Comparison of ENCODE assay signal across 29 cellular contexts in the genomic region with DNA sequence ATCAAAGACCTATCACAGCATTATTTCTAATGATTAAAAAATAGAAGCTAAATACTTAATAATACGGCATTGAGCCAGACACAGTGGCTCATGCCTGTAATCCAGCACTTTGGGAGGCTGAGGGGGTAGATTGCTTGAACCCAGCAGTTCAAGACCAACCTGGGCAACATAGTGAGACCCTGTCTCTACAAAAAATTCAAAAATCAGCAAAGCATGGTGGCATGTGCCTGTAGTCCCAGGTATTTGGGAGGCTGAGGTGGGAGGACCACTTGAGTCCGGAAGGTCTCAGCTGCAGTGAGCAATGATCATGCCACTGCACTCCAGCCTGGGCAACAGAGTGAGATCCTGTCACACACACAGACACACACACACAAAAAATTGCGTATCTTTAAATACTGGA.
"Had no signal": no experiment of that assay in that cellular context is flagged by ENCODE, and none has a peak within 500 bp of the region (broad histone marks: within the 10 kb centered on the region; RNA-seq: fewer than 3 reads in every experiment).

No MANE protein-coding gene starts in this region.

- H3K9me3 ChIP-seq: stomach, suprapubic skin, testis, thoracic aorta, thyroid gland, tibial artery, tibial nerve, transverse colon, upper lobe of left lung, upper lobe of right lung, uterus, vagina had no signal

- FAIRE-seq: urothelium cell line had no signal

- ATAC-seq: stimulated activated effector memory CD8-positive, alpha-beta T cell treated with anti-CD3 and anti-CD28 coated beads, Interleukin-12 subunit alpha, Interleukin-12 subunit beta, amount 100 ng/mL, for 72 hours; stimulated activated memory B cell treated with anti-CD40 and anti-IgM and Interleukin-4, amounts not matched to agents 10 μg/mL and 1 μg/mL and 100 μg/mL, for 72 hours; stimulated activated naive B cell treated with anti-CD40 and anti-IgM and Interleukin-4, amounts not matched to agents 10 μg/mL and 1 μg/mL and 100 μg/mL, for 72 hours; stimulated activated naive CD8-positive, alpha-beta T cell treated with anti-CD3 and anti-CD28 coated beads, Interleukin-15, amount 100 ng/mL, for 72 hours; stimulated activated naive CD8-positive, alpha-beta T cell treated with anti-CD3 and anti-CD28 coated beads, Interleukin-15, Interleukin-2, amounts not matched to agents 100 U/mL and 50 U/mL, for 24 hours; upper lobe of right lung had no signal

- H3K27me3 ChIP-seq: stomach, suprapubic skin, testis, thyroid gland, tibial artery, tibial nerve, transverse colon, upper lobe of left lung, upper lobe of right lung, uterus, vagina had no signal

- H3K27me3 Mint-ChIP-seq: stimulated activated memory B cell treated with anti-CD40 and anti-IgM and Interleukin-4, amounts not matched to agents 10 μg/mL and 1 μg/mL and 100 μg/mL, for 72 hours; stimulated activated naive B cell treated with anti-CD40 and anti-IgM and Interleukin-4, amounts not matched to agents 10 μg/mL and 1 μg/mL and 100 μg/mL, for 72 hours; stimulated activated naive CD8-positive, alpha-beta T cell treated with anti-CD3 and anti-CD28 coated beads, Interleukin-15, amount 100 ng/mL, for 72 hours; stimulated activated naive CD8-positive, alpha-beta T cell treated with anti-CD3 and anti-CD28 coated beads, Interleukin-15, Interleukin-2, amounts not matched to agents 100 ng/mL and 50 ng/mL, for 24 hours; type B pancreatic cell had no signal

- H3K27ac Mint-ChIP-seq: stimulated activated effector memory CD8-positive, alpha-beta T cell treated with anti-CD3 and anti-CD28 coated beads, Interleukin-12 subunit alpha, Interleukin-12 subunit beta, amount 100 ng/mL, for 72 hours; stimulated activated memory B cell treated with anti-CD40 and anti-IgM and Interleukin-4, amounts not matched to agents 10 μg/mL and 1 μg/mL and 100 μg/mL, for 72 hours; stimulated activated naive B cell treated with anti-CD40 and anti-IgM and Interleukin-4, amounts not matched to agents 10 μg/mL and 1 μg/mL and 100 μg/mL, for 72 hours; stimulated activated naive CD8-positive, alpha-beta T cell treated with anti-CD3 and anti-CD28 coated beads, Interleukin-15, amount 100 ng/mL, for 72 hours; stimulated activated naive CD8-positive, alpha-beta T cell treated with anti-CD3 and anti-CD28 coated beads, Interleukin-15, Interleukin-2, amounts not matched to agents 100 ng/mL and 50 ng/mL, for 24 hours; type B pancreatic cell had no signal

- DNase-seq: stimulated activated CD4-positive, alpha-beta T cell treated with anti-CD3 and anti-CD28 coated beads, Interleukin-2, amount 100 ng/mL, for 48 hours; stimulated activated CD4-positive, alpha-beta T cell treated with anti-CD3 and anti-CD28 coated beads, Interleukin-4, amount 100 ng/mL, for 1 hour; stimulated activated CD4-positive, alpha-beta T cell treated with anti-CD3 and anti-CD28 coated beads, Interleukin-4, amount 100 ng/mL, for 24 hours; stimulated activated CD4-positive, alpha-beta T cell treated with anti-CD3 and anti-CD28 coated beads, Interleukin-4, amount 100 ng/mL, for 4 hours; stimulated activated CD8-positive, alpha-beta memory T cell treated with anti-CD3 and anti-CD28 coated beads, Interleukin-4, amount 100 ng/mL, for 48 hours; stimulated activated naive B cell treated with anti-CD40 and anti-IgM and Interleukin-4, amounts not matched to agents 10 μg/mL and 1 μg/mL and 100 μg/mL, for 72 hours; stimulated activated naive CD4-positive, alpha-beta T cell; stimulated activated naive CD4-positive, alpha-beta T cell treated with Interleukin-2 at 50 U/mL for 16 hours; stimulated activated naive CD8-positive, alpha-beta T cell treated with anti-CD3 and anti-CD28 coated beads, Interleukin-15, amount 100 ng/mL, for 72 hours; stimulated activated naive CD8-positive, alpha-beta T cell treated with anti-CD3 and anti-CD28 coated beads, Interleukin-15, Interleukin-2, amounts not matched to agents 100 U/mL and 50 U/mL, for 24 hours; stomach; substantia nigra; testis; thyroid gland; tibial artery; transverse colon; trophoblast cell; upper lobe of left lung; upper lobe of right lung; uterus had no signal

- H3K9me3 Mint-ChIP-seq: stimulated activated effector memory CD8-positive, alpha-beta T cell treated with anti-CD3 and anti-CD28 coated beads, Interleukin-12 subunit alpha, Interleukin-12 subunit beta, amount 100 ng/mL, for 72 hours; stimulated activated memory B cell treated with anti-CD40 and anti-IgM and Interleukin-4, amounts not matched to agents 10 μg/mL and 1 μg/mL and 100 μg/mL, for 72 hours; stimulated activated naive B cell treated with anti-CD40 and anti-IgM and Interleukin-4, amounts not matched to agents 10 μg/mL and 1 μg/mL and 100 μg/mL, for 72 hours; stimulated activated naive CD8-positive, alpha-beta T cell treated with anti-CD3 and anti-CD28 coated beads, Interleukin-15, amount 100 ng/mL, for 72 hours; stimulated activated naive CD8-positive, alpha-beta T cell treated with anti-CD3 and anti-CD28 coated beads, Interleukin-15, Interleukin-2, amounts not matched to agents 100 ng/mL and 50 ng/mL, for 24 hours; type B pancreatic cell had no signal

- H3K4me1 Mint-ChIP-seq: stimulated activated effector memory CD8-positive, alpha-beta T cell treated with anti-CD3 and anti-CD28 coated beads, Interleukin-12 subunit alpha, Interleukin-12 subunit beta, amount 100 ng/mL, for 72 hours; stimulated activated naive B cell treated with anti-CD40 and anti-IgM and Interleukin-4, amounts not matched to agents 10 μg/mL and 1 μg/mL and 100 μg/mL, for 72 hours; stimulated activated naive CD8-positive, alpha-beta T cell treated with anti-CD3 and anti-CD28 coated beads, Interleukin-15, amount 100 ng/mL, for 72 hours had no signal

- H3K4me3 ChIP-seq: stomach, suprapubic skin, testis, thoracic aorta, thyroid gland, tibial artery, tibial nerve, transverse colon, upper lobe of left lung, upper lobe of right lung, uterus, vagina had no signal

- H3K4me1 ChIP-seq: suprapubic skin, testis, thyroid gland, tibial nerve, upper lobe of left lung, upper lobe of right lung, uterus, vagina had no signal

- H3K27ac ChIP-seq: stomach, suprapubic skin, testis, thoracic aorta, thyroid gland, tibial artery, tibial nerve, transverse colon, upper lobe of left lung, upper lobe of right lung, uterus, vagina had no signal

- H3K36me3 ChIP-seq: uterus had no signal

- H3K4me3 Mint-ChIP-seq: stimulated activated effector memory CD8-positive, alpha-beta T cell treated with anti-CD3 and anti-CD28 coated beads, Interleukin-12 subunit alpha, Interleukin-12 subunit beta, amount 100 ng/mL, for 72 hours; stimulated activated memory B cell treated with anti-CD40 and anti-IgM and Interleukin-4, amounts not matched to agents 10 μg/mL and 1 μg/mL and 100 μg/mL, for 72 hours; stimulated activated naive B cell treated with anti-CD40 and anti-IgM and Interleukin-4, amounts not matched to agents 10 μg/mL and 1 μg/mL and 100 μg/mL, for 72 hours; stimulated activated naive CD8-positive, alpha-beta T cell treated with anti-CD3 and anti-CD28 coated beads, Interleukin-15, amount 100 ng/mL, for 72 hours; stimulated activated naive CD8-positive, alpha-beta T cell treated with anti-CD3 and anti-CD28 coated beads, Interleukin-15, Interleukin-2, amounts not matched to agents 100 ng/mL and 50 ng/mL, for 24 hours; type B pancreatic cell had no signal
